Comparison of ENCODE assay signal across 10 cellular contexts in genomic region chr11:27469333-27469680, GRCh38. TPM values are rescaled to one million over a fixed set of nuclear protein-coding genes. Genes with fewer than 3 reads are reported as not detected.
DNase-seq lines count a peak whose midpoint lies in the region; ATAC-seq and TF ChIP-seq lines count a peak whose summit lies in the region.
"Had no signal": no experiment of that assay in that cellular context is flagged by ENCODE, and none has a peak within 500 bp of the region (broad histone marks: within the 10 kb centered on the region; RNA-seq: fewer than 3 reads in every experiment).

No MANE protein-coding gene starts in this region.

- peaks cover 73% of the 10 kb centered on the region for H3K79me2 ChIP-seq in PC-3 (ENCODE audit: low read length)

- intact Hi-C loops in PC-3 (cut with micrococcal nuclease), result no loop called here

- CTCF ChIA-PET in PC-3 (lab: Charles Lee), result no interaction called here

- H2AFZ ChIP-seq in PC-3 (ENCODE audit: low read length), result peak overlapping the region; percentile 31; the same call in 1 of the 2 replicates

- H3K9me2 ChIP-seq in PC-3 (replicated peaks; ENCODE audit: low read length), result no peaks in the 10 kb centered on the region

- H3K27ac ChIP-seq in PC-3 (ENCODE audit: low read length), result peak overlapping the region; percentile 81
- peak overlapping the region; percentile 34 for H3K27ac ChIP-seq in duodenal mucosa (ENCODE audit: low read depth, low read length)
- no peak overlapping the region for H3K27ac ChIP-seq in mesodermal cell (ENCODE audit: low read depth, low read length, severe bottlenecking)
- peak overlapping the region; percentile 80 for H3K27ac ChIP-seq in subcutaneous abdominal adipose tissue (ENCODE audit: low read depth, low read length)

- peaks cover 58% of the 10 kb centered on the region for H3K4me1 ChIP-seq in PC-3 (ENCODE audit: insufficient read depth, low read length)
- peaks cover 31 to 38% of the 10 kb centered on the region in 2 donors for H3K4me1 ChIP-seq in duodenal mucosa (ENCODE audit: control insufficient read depth in 1 of 2, insufficient read depth in 2 of 2, low read length in 2 of 2)
- peaks cover 26% of the 10 kb centered on the region for H3K4me1 ChIP-seq in mesodermal cell (ENCODE audit: control insufficient read depth, insufficient read depth, low read length, poor library complexity, severe bottlenecking)
- H3K4me1 ChIP-seq in subcutaneous abdominal adipose tissue (ENCODE audit: control insufficient read depth in 5 of 5, insufficient read depth in 5 of 5, low read length in 5 of 5), result peaks cover 0 to 55% (median 51%) of the 10 kb centered on the region in 5 donors

- no peaks in the 10 kb centered on the region for H4K20me1 ChIP-seq in PC-3 (ENCODE audit: low read length)

- H3K9me3 ChIP-seq in PC-3 (ENCODE audit: low read length) (no peaks in the 10 kb centered on the region), duodenal mucosa (ENCODE audit: control insufficient read depth in 1 of 2, low read length in 2 of 2) (no peaks in the 10 kb centered on the region), mesodermal cell (ENCODE audit: control insufficient read depth, low read length) (no peaks in the 10 kb centered on the region), subcutaneous abdominal adipose tissue (ENCODE audit: control insufficient read depth in 5 of 5, low read length in 5 of 5) (no peaks in the 10 kb centered on the region)

- DNase-seq in PC-3 (no peak), HPDE6-E6E7 (ENCODE audit: extremely low spot score) (no peak)
- DNase-seq in activated T-cell treated with anti-CD3 and anti-CD28 coated beads, Interleukin-2, amount 50 U/mL, for 1 hour, result no peak
- DNase-seq: activated CD4-positive, alpha-beta T cell treated with anti-CD3 and anti-CD28 coated beads, Interleukin-2, amount 10 ng/mL, durations not matched to agents 24 days and 14 days; COR-L47 had no signal

- H3K36me3 ChIP-seq in PC-3 (ENCODE audit: low read depth, low read length), result no peaks in the 10 kb centered on the region
- H3K36me3 ChIP-seq in duodenal mucosa (ENCODE audit: control insufficient read depth in 1 of 2, insufficient read depth in 2 of 2, low read length in 2 of 2), result no peaks in the 10 kb centered on the region
- H3K36me3 ChIP-seq in mesodermal cell (ENCODE audit: control insufficient read depth, insufficient read depth, low read length), result peaks cover 17% of the 10 kb centered on the region
- no peaks in the 10 kb centered on the region for H3K36me3 ChIP-seq in subcutaneous abdominal adipose tissue (ENCODE audit: control insufficient read depth in 5 of 5, insufficient read depth in 5 of 5, low read length in 5 of 5)

- TF ChIP-seq CTCF in PC-3 (conservative IDR thresholded peaks at IDR 0.05; ENCODE audit: low read depth, low read length), result no peak

- POLR2A ChIA-PET in PC-3 (lab: Charles Lee; ENCODE audit: unreplicated experiment), result no interaction called here

- peak overlapping the region; percentile 66 for H3K9ac ChIP-seq in PC-3 (ENCODE audit: low read length)
- H3K9ac ChIP-seq in duodenal mucosa (ENCODE audit: low read depth in 1 of 2, low read length in 2 of 2), result peak overlapping the region; percentile 69 to 80
- H3K9ac ChIP-seq in subcutaneous abdominal adipose tissue (ENCODE audit: low read length in 5 of 5), result peak overlapping the region in 1 of 5 donors; percentile 21

- H3K4me2 ChIP-seq in PC-3 (ENCODE audit: low read length), result peak overlapping the region; percentile 94

- 53 to 79% methylated on average over 3 of the region's 3 CpGs for WGBS in mesodermal cell (ENCODE audit: insufficient coverage in 2 of 2), 2 experiments

- no peaks in the 10 kb centered on the region for H3F3A ChIP-seq in PC-3 (ENCODE audit: low read length, unreplicated experiment)

- no peaks in the 10 kb centered on the region for H3K27me3 ChIP-seq in PC-3 (ENCODE audit: low read length)
- H3K27me3 ChIP-seq in duodenal mucosa (ENCODE audit: control insufficient read depth in 1 of 2, insufficient read depth in 2 of 2, low read length in 2 of 2), result no peaks in the 10 kb centered on the region
- no peaks in the 10 kb centered on the region for H3K27me3 ChIP-seq in subcutaneous abdominal adipose tissue (ENCODE audit: control insufficient read depth in 5 of 5, insufficient read depth in 4 of 5, low read length in 5 of 5)

- H3K4me3 ChIP-seq in PC-3 (ENCODE audit: low read length), result peak overlapping the region; percentile 81
- peak overlapping the region; percentile 80 to 89 for H3K4me3 ChIP-seq in duodenal mucosa (ENCODE audit: low read depth in 1 of 2, low read length in 2 of 2)
- peak overlapping the region; percentile 84 for H3K4me3 ChIP-seq in mesodermal cell (ENCODE audit: extremely low read depth, insufficient read depth, low read length, poor library complexity, severe bottlenecking)
- peak overlapping the region in 3 of 5 donors; percentile 11 to 85 (median 33) for H3K4me3 ChIP-seq in subcutaneous abdominal adipose tissue (ENCODE audit: low read depth in 1 of 5, low read length in 5 of 5)

- no peak for ATAC-seq in PC-3
- no peak for ATAC-seq in GM21515 (IDR thresholded peaks at IDR 0.05; ENCODE audit: unreplicated experiment)
- ATAC-seq: HCT116 had no signal

- no TSS peak for BruUV-seq in PC-3 (replicated peaks; lab: Mats Ljungman, UMichigan)

RNA-seq across cellular contexts. Expression of gene LGR4, which starts 3.3 kb away (rescaled TPM):
- total RNA-seq in PC-3 (2014; rRNA removed), result 13.5 and 14.5 TPM in 2 replicates
- polyA plus RNA-seq in mesodermal cell (2013, experiment 1 of 2), result 63.1 TPM
- polyA plus RNA-seq in mesodermal cell (2013, experiment 2 of 2), result 73.3 TPM
- total RNA-seq: activated CD4-positive, alpha-beta T cell treated with anti-CD3 and anti-CD28 coated beads, Interleukin-2, amount 10 ng/mL, durations not matched to agents 24 days and 14 days had no signal

RNA-seq across cellular contexts. Expression of gene LIN7C, which starts 37.3 kb away (rescaled TPM):
- total RNA-seq in PC-3 (2014; rRNA removed), result 21.7 and 26.6 TPM in 2 replicates
- polyA plus RNA-seq in mesodermal cell (2013, experiment 1 of 2), result 16.5 TPM
- 17.8 TPM for polyA plus RNA-seq in mesodermal cell (2013, experiment 2 of 2)

Comparison
In these comparisons a context has a peak if more than half of its experiments do, and no peak if none do; other contexts are left out.
1. H3K4me3 ChIP-seq: peak in every context shown above with its lines; median percentile 84 in duodenal mucosa; 84 in mesodermal cell; 81 in PC-3; 33 in subcutaneous abdominal adipose tissue.